In genomic region chr7:1806354-1806753, GRCh38 we compare ENCODE assay signal across 18 cellular contexts.
A peak's percentile ranks its signal among the peaks of the same experiment; 100 is the strongest.
DNase-seq lines count a peak whose midpoint lies in the region; ATAC-seq, FAIRE-seq and TF ChIP-seq lines count a peak whose summit lies in the region.
"Had no signal": no experiment of that assay in that cellular context is flagged by ENCODE, and none has a peak within 500 bp of the region (broad histone marks: within the 10 kb centered on the region; RNA-seq: fewer than 3 reads in every experiment).

No MANE protein-coding gene starts in this region.

- POLR2A ChIA-PET in K562 (lab: Yijun Ruan, JAX): no interaction called here

- H3K4me3 ChIP-seq in K562 (no peak overlapping the region), kidney (ENCODE audit: low read length in 2 of 2) (no peak overlapping the region), stomach (no peak overlapping the region)
- H3K4me3 ChIP-seq: BLaER1 treated with 17β-estradiol and CSF1 and Interleukin-3, amounts not matched to agents 10 nM and 100 nM had no signal

- intact Hi-C loops in K562 (cut with micrococcal nuclease) (no loop called here), kidney (cut with DNase I) (no loop called here), stomach (cut with DNase I; ENCODE audit: low total_unique reads) (no loop called here), CD14-positive monocyte (cut with micrococcal nuclease) (no loop called here)

- H3K4me1 ChIP-seq in K562 (replicated peaks in 1 of 2; ENCODE audit: control insufficient read depth in 2 of 2, insufficient read depth in 2 of 2, low read length in 2 of 2) (peaks cover 0 to 22% of the 10 kb centered on the region in 2 experiments; a peak in 4 of 5 replicates), kidney (ENCODE audit: control insufficient read depth in 1 of 2, insufficient read depth in 1 of 2, low read depth in 1 of 2, low read length in 2 of 2) (no peaks in the 10 kb centered on the region), stomach (peaks cover 0 to 10% (median 4%) of the 10 kb centered on the region in 4 donors)

- CTCF ChIA-PET in K562 (lab: Yijun Ruan, JAX; ENCODE audit: low intra/inter-chr PET ratio): no interaction called here

- H3K9me3 Mint-ChIP-seq in CD14-positive monocyte: peaks cover 0 to 22% (median 9%) of the 10 kb centered on the region in 7 donors
- H3K9me3 Mint-ChIP-seq: CD4-positive, alpha-beta memory T cell had no signal

- no peak overlapping the region for H3K9ac ChIP-seq in K562 (ENCODE audit: insufficient read depth in 1 of 2, low read depth in 2 of 2, low read length in 2 of 2)
- H3K9ac ChIP-seq in kidney (ENCODE audit: low read length in 2 of 2): no peak overlapping the region
- H3K9ac ChIP-seq: BLaER1 treated with 17β-estradiol and CSF1 and Interleukin-3, amounts not matched to agents 10 nM and 100 nM had no signal

- H3K9me3 ChIP-seq in K562 (replicated peaks; ENCODE audit: control insufficient read depth, insufficient read depth, low read depth, low read length): peaks cover 7% of the 10 kb centered on the region
- H3K9me3 ChIP-seq in kidney (ENCODE audit: control insufficient read depth in 1 of 2, low read length in 2 of 2): peaks cover 0 to 1% of the 10 kb centered on the region in 2 donors
- H3K9me3 ChIP-seq in stomach: peaks cover 0 to 20% (median 17%) of the 10 kb centered on the region in 4 donors

- H3K36me3 ChIP-seq in K562 (ENCODE audit: control insufficient read depth, insufficient read depth, low read length) (no peaks in the 10 kb centered on the region), kidney (ENCODE audit: control insufficient read depth in 1 of 2, insufficient read depth in 2 of 2, low read length in 2 of 2) (no peaks in the 10 kb centered on the region), stomach (no peaks in the 10 kb centered on the region)
- H3K36me3 ChIP-seq: BLaER1 treated with 17β-estradiol and CSF1 and Interleukin-3, amounts not matched to agents 10 nM and 100 nM had no signal

- peaks cover 5% of the 10 kb centered on the region for H3K4me1 Mint-ChIP-seq in CD14-positive monocyte

- H4K20me1 ChIP-seq in K562 (replicated peaks; ENCODE audit: control insufficient read depth, insufficient read depth, low read length): no peaks in the 10 kb centered on the region

- no peaks in the 10 kb centered on the region for H3K79me2 ChIP-seq in K562 (ENCODE audit: control insufficient read depth, insufficient read depth, low read length)

- in situ Hi-C loops in K562 (cut with MboI): no loop called here

- no peak for FAIRE-seq in K562 (lab: Jason Lieb, UNC)
- FAIRE-seq in kidney (lab: Jason Lieb, UNC): no peak
- FAIRE-seq in urothelium cell line (lab: Jason Lieb, UNC): peak; percentile 66
- FAIRE-seq: G401.6, GM12891, H1, HepG2, HTR-8/SVneo had no signal

- no peak for TF ChIP-seq RAD21 in K562 (CRISPR knock-in tag; conservative IDR thresholded peaks at IDR 0.05 in 1 of 2, IDR thresholded peaks at IDR 0.05 in 1 of 2)

- H3K27ac ChIP-seq in K562 (ENCODE audit: extremely low read depth, low read depth, low read length) (no peak overlapping the region), kidney (ENCODE audit: low read depth in 2 of 2, low read length in 2 of 2) (no peak overlapping the region), stomach (no peak overlapping the region)
- H3K27ac ChIP-seq: BLaER1 treated with 17β-estradiol and CSF1 and Interleukin-3, amounts not matched to agents 10 nM and 100 nM had no signal

- BruUV-seq in K562 (replicated peaks; lab: Mats Ljungman, UMichigan): no TSS peak

- no peaks in the 10 kb centered on the region for H3K9me1 ChIP-seq in K562 (ENCODE audit: control insufficient read depth, insufficient read depth, low read length)

- 0 out of 2 replicates have a peak overlapping the region, but pooled peaks have one; percentile 9 for H2AFZ ChIP-seq in K562 (ENCODE audit: low read depth, low read length)

- 39% methylated on average over 11 of the region's 14 CpGs for WGBS in K562 (ENCODE audit: insufficient coverage, low coverage, missing lambda C conversion rate)
- 80 to 89% (median 85%) methylated on average over 14 of the region's 14 CpGs for WGBS in stomach, 5 donors

- DNase-seq in K562 (ENCODE audit: extremely low read depth in 1 of 4, low spot score in 3 of 4) (no peak), kidney (peak; percentile 36), stomach (peak; percentile 22), urothelium cell line (ENCODE audit: low spot score) (no peak), SHP77 (lab: John Stamatoyannopoulos, UW) (no peak), CD14-positive monocyte (ENCODE audit: low spot score) (no peak), GM19240 (ENCODE audit: insufficient read length, low spot score) (no peak)
- DNase-seq: ACHN; CD4-positive, alpha-beta memory T cell; DMS79 treated with DMSO at 0.1 percent for 48 hours; EL had no signal

- no peak for TF ChIP-seq EP300 in K562 (IDR thresholded peaks at IDR 0.05; ENCODE audit: low read length)
- no peak for TF ChIP-seq EP300 in stomach (IDR thresholded peaks at IDR 0.05)

- no peak overlapping the region for H3K4me2 ChIP-seq in K562 (ENCODE audit: insufficient read depth, low read length)
- H3K4me2 ChIP-seq: BLaER1 treated with 17β-estradiol and CSF1 and Interleukin-3, amounts not matched to agents 10 nM and 100 nM had no signal

- H3K36me3 Mint-ChIP-seq in CD14-positive monocyte: no peaks in the 10 kb centered on the region
- H3K36me3 Mint-ChIP-seq: CD4-positive, alpha-beta memory T cell had no signal

- TF ChIP-seq CTCF in K562 (IDR thresholded peaks at IDR 0.05 in 2 of 3, conservative IDR thresholded peaks at IDR 0.05 in 1 of 3; ENCODE audit: insufficient read depth in 2 of 3, low read depth in 1 of 3, low read length in 3 of 3) (no peak), kidney (IDR thresholded peaks at IDR 0.05; ENCODE audit: borderline replicate concordance, extremely low read depth, insufficient read depth) (no peak), stomach (IDR thresholded peaks at IDR 0.05) (no peak), CD14-positive monocyte (IDR thresholded peaks at IDR 0.05) (no peak)

- no peak overlapping the region for H3K27ac Mint-ChIP-seq in CD14-positive monocyte
- H3K27ac Mint-ChIP-seq: CD4-positive, alpha-beta memory T cell had no signal

- H3K27me3 ChIP-seq in K562 (ENCODE audit: control insufficient read depth in 2 of 2, insufficient read depth in 2 of 2, low read length in 2 of 2): no peaks in the 10 kb centered on the region; a peak in 1 of 5 replicates
- no peaks in the 10 kb centered on the region for H3K27me3 ChIP-seq in stomach
- H3K27me3 ChIP-seq: BLaER1 treated with 17β-estradiol and CSF1 and Interleukin-3, amounts not matched to agents 10 nM and 100 nM had no signal

- H3K27me3 Mint-ChIP-seq in CD14-positive monocyte (ENCODE audit: low read depth in 3 of 3): peaks cover 4 to 7% (median 5%) of the 10 kb centered on the region in 3 donors

- TF ChIP-seq POLR2A in K562 (conservative IDR thresholded peaks at IDR 0.05) (no peak), stomach (IDR thresholded peaks at IDR 0.05) (no peak)

- ATAC-seq in K562: no peak
- ATAC-seq: HCT116, HepG2 had no signal

- H3K4me3 Mint-ChIP-seq in CD14-positive monocyte: no peak overlapping the region
- H3K4me3 Mint-ChIP-seq: CD4-positive, alpha-beta memory T cell had no signal

TF ChIP-seq in K562, 482 proteins besides CTCF, POLR2A, EP300 and RAD21 (continues in another document):
- TF ChIP-seq HNRNPLL (IDR thresholded peaks at IDR 0.05; ENCODE audit: low read depth, low read length, poor library complexity, severe bottlenecking): no peak
- TF ChIP-seq, protein P1, sequence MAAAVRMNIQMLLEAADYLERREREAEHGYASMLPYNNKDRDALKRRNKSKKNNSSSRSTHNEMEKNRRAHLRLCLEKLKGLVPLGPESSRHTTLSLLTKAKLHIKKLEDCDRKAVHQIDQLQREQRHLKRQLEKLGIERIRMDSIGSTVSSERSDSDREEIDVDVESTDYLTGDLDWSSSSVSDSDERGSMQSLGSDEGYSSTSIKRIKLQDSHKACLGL (CRISPR knock-in tag; IDR thresholded peaks at IDR 0.05; ENCODE audit: borderline replicate concordance, poor library complexity, severe bottlenecking): no peak
- no peak for TF ChIP-seq BCOR (IDR thresholded peaks at IDR 0.05)
- no peak for TF ChIP-seq TEAD2 (tag; IDR thresholded peaks at IDR 0.05)
- TF ChIP-seq, protein P2, sequence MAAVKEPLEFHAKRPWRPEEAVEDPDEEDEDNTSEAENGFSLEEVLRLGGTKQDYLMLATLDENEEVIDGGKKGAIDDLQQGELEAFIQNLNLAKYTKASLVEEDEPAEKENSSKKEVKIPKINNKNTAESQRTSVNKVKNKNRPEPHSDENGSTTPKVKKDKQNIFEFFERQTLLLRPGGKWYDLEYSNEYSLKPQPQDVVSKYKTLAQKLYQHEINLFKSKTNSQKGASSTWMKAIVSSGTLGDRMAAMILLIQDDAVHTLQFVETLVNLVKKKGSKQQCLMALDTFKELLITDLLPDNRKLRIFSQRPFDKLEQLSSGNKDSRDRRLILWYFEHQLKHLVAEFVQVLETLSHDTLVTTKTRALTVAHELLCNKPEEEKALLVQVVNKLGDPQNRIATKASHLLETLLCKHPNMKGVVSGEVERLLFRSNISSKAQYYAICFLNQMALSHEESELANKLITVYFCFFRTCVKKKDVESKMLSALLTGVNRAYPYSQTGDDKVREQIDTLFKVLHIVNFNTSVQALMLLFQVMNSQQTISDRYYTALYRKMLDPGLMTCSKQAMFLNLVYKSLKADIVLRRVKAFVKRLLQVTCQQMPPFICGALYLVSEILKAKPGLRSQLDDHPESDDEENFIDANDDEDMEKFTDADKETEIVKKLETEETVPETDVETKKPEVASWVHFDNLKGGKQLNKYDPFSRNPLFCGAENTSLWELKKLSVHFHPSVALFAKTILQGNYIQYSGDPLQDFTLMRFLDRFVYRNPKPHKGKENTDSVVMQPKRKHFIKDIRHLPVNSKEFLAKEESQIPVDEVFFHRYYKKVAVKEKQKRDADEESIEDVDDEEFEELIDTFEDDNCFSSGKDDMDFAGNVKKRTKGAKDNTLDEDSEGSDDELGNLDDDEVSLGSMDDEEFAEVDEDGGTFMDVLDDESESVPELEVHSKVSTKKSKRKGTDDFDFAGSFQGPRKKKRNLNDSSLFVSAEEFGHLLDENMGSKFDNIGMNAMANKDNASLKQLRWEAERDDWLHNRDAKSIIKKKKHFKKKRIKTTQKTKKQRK (IDR thresholded peaks at IDR 0.05; ENCODE audit: borderline replicate concordance, low read depth, low read length): no peak
- TF ChIP-seq BRD9 (IDR thresholded peaks at IDR 0.05; ENCODE audit: low read depth, partially characterized antibody): no peak
- TF ChIP-seq MECOM (CRISPR knock-in tag; IDR thresholded peaks at IDR 0.05): no peak
- no peak for TF ChIP-seq FOXK1 (CRISPR knock-in tag; IDR thresholded peaks at IDR 0.05; ENCODE audit: borderline replicate concordance)

Comparison
In these comparisons a context has a peak if more than half of its experiments do, and no peak if none do; other contexts are left out.
1. DNase-seq: peak in kidney (single experiment) and stomach (single experiment); none in K562 (0 of 4), urothelium cell line (single experiment), SHP77 (0 of 2), CD14-positive monocyte (single experiment) and GM19240 (single experiment).